In the genomic region with DNA sequence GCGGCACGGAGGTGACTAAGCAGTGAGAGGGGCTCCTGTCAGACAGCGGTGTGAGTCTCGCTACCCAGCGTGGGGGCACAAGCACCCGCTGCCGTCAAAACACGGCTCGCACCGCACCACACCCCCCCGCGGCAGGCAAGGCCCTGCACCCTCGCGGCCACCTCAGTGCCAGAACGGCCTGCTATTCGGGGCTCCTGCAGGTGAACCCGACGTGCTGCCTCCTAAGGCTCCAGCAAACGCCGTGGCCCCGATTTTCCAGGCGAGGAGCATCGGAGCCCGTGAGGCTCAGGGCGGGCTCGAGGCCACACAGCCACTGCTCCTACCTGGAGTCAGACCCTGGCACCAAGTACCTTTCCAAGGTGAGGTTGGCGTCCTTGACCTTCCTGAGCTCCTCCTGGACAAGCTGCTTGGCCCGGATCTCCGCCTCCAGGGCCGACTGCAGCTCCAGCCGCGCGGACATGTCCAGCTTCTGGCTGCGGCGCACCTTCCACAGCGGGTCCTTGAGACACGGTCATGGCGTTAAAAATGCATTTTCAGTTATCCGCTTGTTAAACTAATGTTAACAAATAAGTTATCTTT, we compare ENCODE assay signal across 1 cellular context.
TF ChIP-seq lines count a peak whose summit lies in the region.

No MANE protein-coding gene starts in this region.

TF ChIP-seq in HepG2, 621 proteins besides CTCF, POLR2A, EP300 and RAD21:
- TF ChIP-seq ZNF768 (CRISPR knock-in tag; IDR thresholded peaks at IDR 0.05) (peak; percentile 21; the same call in 1 of the 2 replicates), ZFP36L2 (CRISPR knock-in tag; IDR thresholded peaks at IDR 0.05) (no peak)
TF ChIP-seq in HepG2: peak in this region for 1.
